In the genomic region with DNA sequence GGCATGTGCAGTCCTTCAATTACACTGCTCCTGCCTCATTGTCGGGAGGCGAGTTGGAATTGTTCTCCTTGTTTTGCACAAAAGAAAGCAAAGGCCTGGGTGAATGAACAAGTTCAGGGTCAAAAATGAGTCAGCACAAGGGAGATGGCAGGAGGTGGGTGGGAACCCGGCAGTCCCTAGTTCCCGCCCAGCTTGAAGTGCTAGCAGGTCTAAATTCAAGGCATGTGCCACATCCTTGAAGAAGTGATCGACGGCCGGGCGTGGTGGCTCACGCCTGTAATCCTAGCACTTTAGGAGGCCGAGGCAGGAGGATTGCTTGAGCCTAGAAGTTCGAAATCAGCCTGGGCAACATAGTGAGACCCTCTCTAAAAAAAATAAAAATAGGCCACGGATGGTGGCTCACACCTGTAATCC, we compare ENCODE assay signal across 1 cellular context.
TF ChIP-seq lines count a peak whose summit lies in the region.

No MANE protein-coding gene starts in this region.

TF ChIP-seq in K562, 482 proteins besides CTCF, POLR2A, EP300 and RAD21 (continued from another document and continues in another):
- TF ChIP-seq NFATC3 (IDR thresholded peaks at IDR 0.05) = no peak
- no peak for TF ChIP-seq NCOR1 (IDR thresholded peaks at IDR 0.05)
- no peak for TF ChIP-seq ARID3B (CRISPR knock-in tag; IDR thresholded peaks at IDR 0.05; ENCODE audit: borderline replicate concordance)
- TF ChIP-seq ZNF280A (IDR thresholded peaks at IDR 0.05; ENCODE audit: low read depth, partially characterized antibody) = no peak
- TF ChIP-seq KAT7 (CRISPR knock-in tag; IDR thresholded peaks at IDR 0.05; ENCODE audit: borderline replicate concordance) = no peak
- TF ChIP-seq ZBTB7A (IDR thresholded peaks at IDR 0.05; ENCODE audit: borderline replicate concordance, control insufficient read depth, low read depth, low read length) = no peak
- TF ChIP-seq ZSCAN29 (IDR thresholded peaks at IDR 0.05) = no peak
- no peak for TF ChIP-seq ETS2 (tag; IDR thresholded peaks at IDR 0.05; ENCODE audit: borderline replicate concordance, poor library complexity, severe bottlenecking)
- TF ChIP-seq RBM14 (IDR thresholded peaks at IDR 0.05; ENCODE audit: borderline replicate concordance, insufficient read depth, low read depth, low read length) = no peak
- peak; percentile 22 for TF ChIP-seq ASH1L (IDR thresholded peaks at IDR 0.05; ENCODE audit: borderline replicate concordance, low read depth, partially characterized antibody)
- TF ChIP-seq CHCHD3 (CRISPR knock-in tag; IDR thresholded peaks at IDR 0.05) = no peak
- TF ChIP-seq, protein P1, sequence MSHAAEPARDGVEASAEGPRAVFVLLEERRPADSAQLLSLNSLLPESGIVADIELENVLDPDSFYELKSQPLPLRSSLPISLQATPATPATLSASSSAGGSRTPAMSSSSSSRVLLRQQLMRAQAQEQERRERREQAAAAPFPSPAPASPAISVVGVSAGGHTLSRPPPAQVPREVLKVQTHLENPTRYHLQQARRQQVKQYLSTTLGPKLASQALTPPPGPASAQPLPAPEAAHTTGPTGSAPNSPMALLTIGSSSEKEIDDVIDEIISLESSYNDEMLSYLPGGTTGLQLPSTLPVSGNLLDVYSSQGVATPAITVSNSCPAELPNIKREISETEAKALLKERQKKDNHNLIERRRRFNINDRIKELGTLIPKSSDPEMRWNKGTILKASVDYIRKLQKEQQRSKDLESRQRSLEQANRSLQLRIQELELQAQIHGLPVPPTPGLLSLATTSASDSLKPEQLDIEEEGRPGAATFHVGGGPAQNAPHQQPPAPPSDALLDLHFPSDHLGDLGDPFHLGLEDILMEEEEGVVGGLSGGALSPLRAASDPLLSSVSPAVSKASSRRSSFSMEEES (CRISPR knock-in tag; IDR thresholded peaks at IDR 0.05) = no peak
- TF ChIP-seq THRAP3 (IDR thresholded peaks at IDR 0.05; ENCODE audit: borderline replicate concordance) = no peak
- no peak for TF ChIP-seq ZBTB1 (CRISPR knock-in tag; IDR thresholded peaks at IDR 0.05; ENCODE audit: borderline replicate concordance, low read depth)
- TF ChIP-seq L3MBTL2 (IDR thresholded peaks at IDR 0.05) = peak; percentile 99
- TF ChIP-seq SETDB1 (IDR thresholded peaks at IDR 0.05; ENCODE audit: low read length) = no peak
- TF ChIP-seq GTF2A2 (tag; IDR thresholded peaks at IDR 0.05) = no peak
- TF ChIP-seq RFX7 (CRISPR knock-in tag; IDR thresholded peaks at IDR 0.05) = no peak
- TF ChIP-seq SRSF3 (IDR thresholded peaks at IDR 0.05; ENCODE audit: insufficient read depth, low read length) = no peak
- TF ChIP-seq CEBPG (CRISPR knock-in tag; IDR thresholded peaks at IDR 0.05) = no peak
- TF ChIP-seq CEBPG (tag; conservative IDR thresholded peaks at IDR 0.05 in 1 of 2, IDR thresholded peaks at IDR 0.05 in 1 of 2) = no peak
- TF ChIP-seq ZKSCAN1 (IDR thresholded peaks at IDR 0.05; ENCODE audit: low read depth, low read length) = no peak
- no peak for TF ChIP-seq BACH1 (tag; IDR thresholded peaks at IDR 0.05)
- TF ChIP-seq KLF1 (tag; IDR thresholded peaks at IDR 0.05) = no peak
- TF ChIP-seq FOXK2 (conservative IDR thresholded peaks at IDR 0.05 in 1 of 2, IDR thresholded peaks at IDR 0.05 in 1 of 2; ENCODE audit: low read depth in 2 of 2) = no peak
- TF ChIP-seq SP2 (IDR thresholded peaks at IDR 0.05; ENCODE audit: extremely low read depth, low read depth, low read length, poor library complexity, severe bottlenecking) = no peak
- TF ChIP-seq ZNF134 (CRISPR knock-in tag; conservative IDR thresholded peaks at IDR 0.05) = no peak
- 0 out of 2 replicates have a peak, but pooled peaks have one; percentile 59 for TF ChIP-seq NR1H2 (CRISPR knock-in tag; IDR thresholded peaks at IDR 0.05)
- TF ChIP-seq HIVEP1 (CRISPR knock-in tag; IDR thresholded peaks at IDR 0.05) = no peak
- TF ChIP-seq, protein P2, sequence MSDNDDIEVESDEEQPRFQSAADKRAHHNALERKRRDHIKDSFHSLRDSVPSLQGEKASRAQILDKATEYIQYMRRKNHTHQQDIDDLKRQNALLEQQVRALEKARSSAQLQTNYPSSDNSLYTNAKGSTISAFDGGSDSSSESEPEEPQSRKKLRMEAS (CRISPR knock-in tag; IDR thresholded peaks at IDR 0.05) = peak; percentile 88
- no peak for TF ChIP-seq U2AF2 (optimal IDR thresholded peaks at IDR 0.05; ENCODE audit: low read depth, low read length)
- peak; percentile 57; the same call in 1 of the 2 replicates for TF ChIP-seq ZNF644 (tag; IDR thresholded peaks at IDR 0.05; ENCODE audit: low read depth)
- 0 out of 2 replicates have a peak, but pooled peaks have one; percentile 52 for TF ChIP-seq TRIM28 (IDR thresholded peaks at IDR 0.05)
- TF ChIP-seq RBM17 (IDR thresholded peaks at IDR 0.05; ENCODE audit: borderline replicate concordance, low read depth, low read length) = no peak
- no peak for TF ChIP-seq BRD4 (IDR thresholded peaks at IDR 0.05)
- TF ChIP-seq BRF1 (IDR thresholded peaks at IDR 0.05; ENCODE audit: borderline replicate concordance, extremely low read depth, insufficient read length) = no peak
- TF ChIP-seq KLF6 (CRISPR knock-in tag; IDR thresholded peaks at IDR 0.05; ENCODE audit: borderline replicate concordance) = peak; percentile 30; the same call in 1 of the 2 replicates
- TF ChIP-seq, protein P3, sequence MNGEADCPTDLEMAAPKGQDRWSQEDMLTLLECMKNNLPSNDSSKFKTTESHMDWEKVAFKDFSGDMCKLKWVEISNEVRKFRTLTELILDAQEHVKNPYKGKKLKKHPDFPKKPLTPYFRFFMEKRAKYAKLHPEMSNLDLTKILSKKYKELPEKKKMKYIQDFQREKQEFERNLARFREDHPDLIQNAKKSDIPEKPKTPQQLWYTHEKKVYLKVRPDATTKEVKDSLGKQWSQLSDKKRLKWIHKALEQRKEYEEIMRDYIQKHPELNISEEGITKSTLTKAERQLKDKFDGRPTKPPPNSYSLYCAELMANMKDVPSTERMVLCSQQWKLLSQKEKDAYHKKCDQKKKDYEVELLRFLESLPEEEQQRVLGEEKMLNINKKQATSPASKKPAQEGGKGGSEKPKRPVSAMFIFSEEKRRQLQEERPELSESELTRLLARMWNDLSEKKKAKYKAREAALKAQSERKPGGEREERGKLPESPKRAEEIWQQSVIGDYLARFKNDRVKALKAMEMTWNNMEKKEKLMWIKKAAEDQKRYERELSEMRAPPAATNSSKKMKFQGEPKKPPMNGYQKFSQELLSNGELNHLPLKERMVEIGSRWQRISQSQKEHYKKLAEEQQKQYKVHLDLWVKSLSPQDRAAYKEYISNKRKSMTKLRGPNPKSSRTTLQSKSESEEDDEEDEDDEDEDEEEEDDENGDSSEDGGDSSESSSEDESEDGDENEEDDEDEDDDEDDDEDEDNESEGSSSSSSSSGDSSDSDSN (IDR thresholded peaks at IDR 0.05; ENCODE audit: borderline replicate concordance in 1 of 2, low read depth in 2 of 2, low read length in 2 of 2) = no peak
- no peak for TF ChIP-seq ZNF764 (CRISPR knock-in tag; IDR thresholded peaks at IDR 0.05; ENCODE audit: low read depth)
- TF ChIP-seq MXI1 (IDR thresholded peaks at IDR 0.05; ENCODE audit: low read depth, low read length) = no peak
- no peak for TF ChIP-seq BRD9 (IDR thresholded peaks at IDR 0.05; ENCODE audit: low read depth, partially characterized antibody)
- TF ChIP-seq ZNF696 (CRISPR knock-in tag; conservative IDR thresholded peaks at IDR 0.05) = no peak
- no peak for TF ChIP-seq XRCC3 (IDR thresholded peaks at IDR 0.05)
- TF ChIP-seq MITF (IDR thresholded peaks at IDR 0.05) = no peak
- no peak for TF ChIP-seq POLR2H (tag; IDR thresholded peaks at IDR 0.05; ENCODE audit: low read depth)
- TF ChIP-seq BRCA1 (IDR thresholded peaks at IDR 0.05) = no peak
- no peak for TF ChIP-seq BRCA1 (CRISPR knock-in tag; IDR thresholded peaks at IDR 0.05)
- no peak for TF ChIP-seq STAT5B (CRISPR knock-in tag; IDR thresholded peaks at IDR 0.05)
- TF ChIP-seq, protein P4, sequence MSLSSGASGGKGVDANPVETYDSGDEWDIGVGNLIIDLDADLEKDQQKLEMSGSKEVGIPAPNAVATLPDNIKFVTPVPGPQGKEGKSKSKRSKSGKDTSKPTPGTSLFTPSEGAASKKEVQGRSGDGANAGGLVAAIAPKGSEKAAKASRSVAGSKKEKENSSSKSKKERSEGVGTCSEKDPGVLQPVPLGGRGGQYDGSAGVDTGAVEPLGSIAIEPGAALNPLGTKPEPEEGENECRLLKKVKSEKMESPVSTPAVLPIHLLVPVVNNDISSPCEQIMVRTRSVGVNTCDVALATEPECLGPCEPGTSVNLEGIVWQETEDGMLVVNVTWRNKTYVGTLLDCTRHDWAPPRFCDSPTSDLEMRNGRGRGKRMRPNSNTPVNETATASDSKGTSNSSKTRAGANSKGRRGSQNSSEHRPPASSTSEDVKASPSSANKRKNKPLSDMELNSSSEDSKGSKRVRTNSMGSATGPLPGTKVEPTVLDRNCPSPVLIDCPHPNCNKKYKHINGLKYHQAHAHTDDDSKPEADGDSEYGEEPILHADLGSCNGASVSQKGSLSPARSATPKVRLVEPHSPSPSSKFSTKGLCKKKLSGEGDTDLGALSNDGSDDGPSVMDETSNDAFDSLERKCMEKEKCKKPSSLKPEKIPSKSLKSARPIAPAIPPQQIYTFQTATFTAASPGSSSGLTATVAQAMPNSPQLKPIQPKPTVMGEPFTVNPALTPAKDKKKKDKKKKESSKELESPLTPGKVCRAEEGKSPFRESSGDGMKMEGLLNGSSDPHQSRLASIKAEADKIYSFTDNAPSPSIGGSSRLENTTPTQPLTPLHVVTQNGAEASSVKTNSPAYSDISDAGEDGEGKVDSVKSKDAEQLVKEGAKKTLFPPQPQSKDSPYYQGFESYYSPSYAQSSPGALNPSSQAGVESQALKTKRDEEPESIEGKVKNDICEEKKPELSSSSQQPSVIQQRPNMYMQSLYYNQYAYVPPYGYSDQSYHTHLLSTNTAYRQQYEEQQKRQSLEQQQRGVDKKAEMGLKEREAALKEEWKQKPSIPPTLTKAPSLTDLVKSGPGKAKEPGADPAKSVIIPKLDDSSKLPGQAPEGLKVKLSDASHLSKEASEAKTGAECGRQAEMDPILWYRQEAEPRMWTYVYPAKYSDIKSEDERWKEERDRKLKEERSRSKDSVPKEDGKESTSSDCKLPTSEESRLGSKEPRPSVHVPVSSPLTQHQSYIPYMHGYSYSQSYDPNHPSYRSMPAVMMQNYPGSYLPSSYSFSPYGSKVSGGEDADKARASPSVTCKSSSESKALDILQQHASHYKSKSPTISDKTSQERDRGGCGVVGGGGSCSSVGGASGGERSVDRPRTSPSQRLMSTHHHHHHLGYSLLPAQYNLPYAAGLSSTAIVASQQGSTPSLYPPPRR (CRISPR knock-in tag; IDR thresholded peaks at IDR 0.05; ENCODE audit: borderline replicate concordance) = no peak
- no peak for TF ChIP-seq ZNF445 (CRISPR knock-in tag; IDR thresholded peaks at IDR 0.05; ENCODE audit: low read depth)
- no peak for TF ChIP-seq ETV6 (IDR thresholded peaks at IDR 0.05; ENCODE audit: borderline replicate concordance in 1 of 2, low read depth in 2 of 2, low read length in 1 of 2)
- TF ChIP-seq ETV6 (CRISPR knock-in tag; IDR thresholded peaks at IDR 0.05; ENCODE audit: borderline replicate concordance) = no peak
